12 cellular contexts compared by ENCODE assay signal in genomic region chr2:238528953-238529781, GRCh38.
DNase-seq lines count a peak whose midpoint lies in the region; TF ChIP-seq lines count a peak whose summit lies in the region.
"Had no signal": no experiment of that assay in that cellular context is flagged by ENCODE, and none has a peak within 500 bp of the region (broad histone marks: within the 10 kb centered on the region; RNA-seq: fewer than 3 reads in every experiment).

No MANE protein-coding gene starts in this region.

- no peak for TF ChIP-seq EP300 in transverse colon (IDR thresholded peaks at IDR 0.05; ENCODE audit: low read depth)

- H3K4me2 ChIP-seq in hepatocyte = peak overlapping the region; percentile 21
- H3K4me2 ChIP-seq: smooth muscle cell had no signal

- H3K27ac ChIP-seq in hepatocyte (peak overlapping the region; percentile 81), transverse colon (no peak overlapping the region), esophagus squamous epithelium (no peak overlapping the region)
- H3K27ac ChIP-seq: gastrocnemius medialis had no signal

- H3K36me3 ChIP-seq in hepatocyte (replicated peaks; ENCODE audit: insufficient read depth, low read depth) = no peaks in the 10 kb centered on the region
- no peaks in the 10 kb centered on the region for H3K36me3 ChIP-seq in transverse colon
- H3K36me3 ChIP-seq in esophagus squamous epithelium = no peaks in the 10 kb centered on the region
- H3K36me3 ChIP-seq: gastrocnemius medialis had no signal

- TF ChIP-seq POLR2A in transverse colon (IDR thresholded peaks at IDR 0.05) (no peak), esophagus squamous epithelium (IDR thresholded peaks at IDR 0.05) (no peak)

- in situ Hi-C loops in transverse colon (cut with MboI; ENCODE audit: low pct_ligation_motif_present in 1 of 4, low pct_unique_long_range_greater_than_20kb in 1 of 4, low sequenced_read_pairs in 3 of 4) = no loop called here

- H3K79me2 ChIP-seq in hepatocyte = no peaks in the 10 kb centered on the region

- intact Hi-C loops in transverse colon (cut with DNase I; ENCODE audit: low total_unique reads) = no loop called here
- intact Hi-C loops in esophagus squamous epithelium (cut with DNase I) = no loop called here

- H2AFZ ChIP-seq in hepatocyte = no peak overlapping the region

- H3K9me2 ChIP-seq in hepatocyte (replicated peaks; ENCODE audit: insufficient read depth) = no peaks in the 10 kb centered on the region

- TF ChIP-seq CTCF in AG09319 (IDR thresholded peaks at IDR 0.05; ENCODE audit: low read depth, low read length) (peak; percentile 17), LNCAP (IDR thresholded peaks at IDR 0.05) (peak; percentile 24; the same call in 1 of the 2 replicates), hepatocyte (IDR thresholded peaks at IDR 0.05; ENCODE audit: poor library complexity) (no peak), transverse colon (IDR thresholded peaks at IDR 0.05) (no peak), esophagus squamous epithelium (IDR thresholded peaks at IDR 0.05) (peak in 1 of 6 experiments; percentile 8)

- no peak overlapping the region for H3K4me3 ChIP-seq in hepatocyte
- H3K4me3 ChIP-seq in transverse colon = no peak overlapping the region
- H3K4me3 ChIP-seq in esophagus squamous epithelium = no peak overlapping the region
- H3K4me3 ChIP-seq: gastrocnemius medialis, smooth muscle cell had no signal

- 55% methylated on average over 10 of the region's 10 CpGs for WGBS in hepatocyte (ENCODE audit: low lambda C conversion rate, missing lambda C conversion rate)
- 56 to 60% methylated on average over 3 to 10 of the region's 10 CpGs for WGBS in transverse colon (ENCODE audit: low coverage in 1 of 2), 2 donors
- WGBS in esophagus squamous epithelium, 2 donors = 58 to 61% methylated on average over 10 of the region's 10 CpGs

- H3K27me3 ChIP-seq in hepatocyte (no peaks in the 10 kb centered on the region), transverse colon (peaks cover 4% of the 10 kb centered on the region), esophagus squamous epithelium (no peaks in the 10 kb centered on the region)

- H3K4me1 ChIP-seq in hepatocyte (ENCODE audit: insufficient read depth) = peaks cover 19% of the 10 kb centered on the region
- peaks cover 0 to 6% (median 0%) of the 10 kb centered on the region in 4 donors for H3K4me1 ChIP-seq in transverse colon
- H3K4me1 ChIP-seq in esophagus squamous epithelium = peaks cover 0 to 11% (median 0%) of the 10 kb centered on the region in 3 donors
- H3K4me1 ChIP-seq: gastrocnemius medialis had no signal

- no peaks in the 10 kb centered on the region for H4K20me1 ChIP-seq in hepatocyte (ENCODE audit: insufficient read depth, poor library complexity, severe bottlenecking)

- DNase-seq in AG09319 (ENCODE audit: extremely low read depth, low read depth) (peak; percentile 70), SHP77 (lab: John Stamatoyannopoulos, UW) (peak; percentile 85 to 88), hepatocyte (ENCODE audit: low spot score) (peak; percentile 76), transverse colon (no peak), esophagus squamous epithelium (lab: John Stamatoyannopoulos, UW) (no peak), OCI-M2 (lab: John Stamatoyannopoulos, UW; ENCODE audit: unreplicated experiment) (no peak), anterior cingulate cortex (lab: John Stamatoyannopoulos, UW) (no peak)
- DNase-seq: activated naive CD8-positive, alpha-beta T cell treated with anti-CD3 and anti-CD28 coated beads, Interleukin-2, amount 10 ng/mL, durations not matched to agents 7 days and 5 days; CD8-positive, alpha-beta memory T cell; gastrocnemius medialis had no signal

- H3K9me3 ChIP-seq in hepatocyte (ENCODE audit: low read depth) (no peaks in the 10 kb centered on the region), transverse colon (peaks cover 0 to 5% of the 10 kb centered on the region in 2 donors), esophagus squamous epithelium (peaks cover 0 to 20% (median 13%) of the 10 kb centered on the region in 3 donors)
- H3K9me3 ChIP-seq: gastrocnemius medialis had no signal

Comparison
In these comparisons a context has a peak if more than half of its experiments do, and no peak if none do; other contexts are left out.
1. DNase-seq: peak in AG09319 (single experiment), SHP77 (2 of 2) and hepatocyte (single experiment); none in transverse colon (single experiment), esophagus squamous epithelium (single experiment), OCI-M2 (single experiment) and anterior cingulate cortex (0 of 58).
2. CTCF ChIP-seq: peak in AG09319 (single experiment) and LNCAP (single experiment); none in hepatocyte (single experiment) and transverse colon (0 of 5).